ENCODE assay signal across 13 cellular contexts in genomic region chr14:39763402-39763890, GRCh38.
A peak's percentile ranks its signal among the peaks of the same experiment; 100 is the strongest.
DNase-seq lines count a peak whose midpoint lies in the region; ATAC-seq lines count a peak whose summit lies in the region.
"Had no signal": no experiment of that assay in that cellular context is flagged by ENCODE, and none has a peak within 500 bp of the region (broad histone marks: within the 10 kb centered on the region; RNA-seq: fewer than 3 reads in every experiment).

No MANE protein-coding gene starts in this region.

- CTCF ChIA-PET in naive thymus-derived CD4-positive, alpha-beta T cell (lab: Charles Lee): no interaction called here

- H3K4me1 Mint-ChIP-seq in naive thymus-derived CD4-positive, alpha-beta T cell: peaks cover 6 to 12% (median 11%) of the 10 kb centered on the region in 7 donors

- no peaks in the 10 kb centered on the region for H3K36me3 Mint-ChIP-seq in naive thymus-derived CD4-positive, alpha-beta T cell

- intact Hi-C loops in naive thymus-derived CD4-positive, alpha-beta T cell (cut with micrococcal nuclease): no loop called here

- H3K4me1 ChIP-seq in naive thymus-derived CD4-positive, alpha-beta T cell (ENCODE audit: control insufficient read depth in 2 of 2, insufficient read depth in 2 of 2, low read length in 2 of 2): no peaks in the 10 kb centered on the region

- DNase-seq in naive thymus-derived CD4-positive, alpha-beta T cell: no peak
- no peak for DNase-seq in NCI-H345 (lab: John Stamatoyannopoulos, UW)
- no peak for DNase-seq in activated gamma-delta T cell treated with Interleukin-2 at 50 U/mL for 16 hours
- DNase-seq in A172 (ENCODE audit: low spot score): no peak
- DNase-seq: Calu3; IMR-90; NCI-H146; NK-92 treated with Interleukin-12 subunit alpha and Interleukin-12 subunit beta, amount 100 ng/mL, for 24 hours had no signal

- POLR2A ChIA-PET in naive thymus-derived CD4-positive, alpha-beta T cell (lab: Charles Lee): no interaction called here

- H3K4me3 ChIP-seq in naive thymus-derived CD4-positive, alpha-beta T cell (ENCODE audit: low read length): no peak overlapping the region

- H3K36me3 ChIP-seq in naive thymus-derived CD4-positive, alpha-beta T cell (ENCODE audit: control insufficient read depth in 2 of 3, insufficient read depth in 3 of 3, low read length in 3 of 3): no peaks in the 10 kb centered on the region
- H3K36me3 ChIP-seq: neutrophil had no signal

- H3K27ac ChIP-seq in naive thymus-derived CD4-positive, alpha-beta T cell (ENCODE audit: low read depth, low read length): no peak overlapping the region
- H3K27ac ChIP-seq: neutrophil had no signal

- H3K4me3 Mint-ChIP-seq in naive thymus-derived CD4-positive, alpha-beta T cell: peak overlapping the region in 7 of 10 donors; percentile 7 to 73 (median 56)

- peak overlapping the region in 1 of 9 donors; percentile 68 for H3K27ac Mint-ChIP-seq in naive thymus-derived CD4-positive, alpha-beta T cell

- ATAC-seq in GM18873 (IDR thresholded peaks at IDR 0.05; ENCODE audit: low FRiP score, unreplicated experiment) (peak; percentile 20), GM21526 (IDR thresholded peaks at IDR 0.05; ENCODE audit: low FRiP score, unreplicated experiment) (peak; percentile 53), HG03354 (IDR thresholded peaks at IDR 0.05; ENCODE audit: poor library complexity, severe bottlenecking, unreplicated experiment) (peak; percentile 64)
- no peak for ATAC-seq in naive thymus-derived CD4-positive, alpha-beta T cell
- ATAC-seq: left lobe of liver had no signal

- H3K9me3 ChIP-seq in naive thymus-derived CD4-positive, alpha-beta T cell (ENCODE audit: control insufficient read depth in 2 of 3, low read length in 3 of 3): no peaks in the 10 kb centered on the region
- H3K9me3 ChIP-seq: neutrophil had no signal

- no peaks in the 10 kb centered on the region for H3K27me3 ChIP-seq in naive thymus-derived CD4-positive, alpha-beta T cell (ENCODE audit: control insufficient read depth in 2 of 2, insufficient read depth in 2 of 2, low read length in 2 of 2)
- H3K27me3 ChIP-seq: neutrophil had no signal

- no peaks in the 10 kb centered on the region for H3K27me3 Mint-ChIP-seq in naive thymus-derived CD4-positive, alpha-beta T cell

- H3K9me3 Mint-ChIP-seq in naive thymus-derived CD4-positive, alpha-beta T cell: peaks cover 0 to 5% (median 0%) of the 10 kb centered on the region in 11 donors
